Comparison of ENCODE assay signal across 9 cellular contexts in genomic region chr3:172096881-172097420, GRCh38. TPM values are rescaled to one million over a fixed set of nuclear protein-coding genes. Genes with fewer than 3 reads are reported as not detected.
A peak's percentile ranks its signal among the peaks of the same experiment; 100 is the strongest.
DNase-seq lines count a peak whose midpoint lies in the region; ATAC-seq, FAIRE-seq and TF ChIP-seq lines count a peak whose summit lies in the region.
"Had no signal": no experiment of that assay in that cellular context is flagged by ENCODE, and none has a peak within 500 bp of the region (broad histone marks: within the 10 kb centered on the region; RNA-seq: fewer than 3 reads in every experiment).

No MANE protein-coding gene starts in this region.

- FAIRE-seq in K562 (lab: Jason Lieb, UNC), result peak; percentile 73
- peak; percentile 70 for FAIRE-seq in HepG2 (lab: Jason Lieb, UNC)

- H3K9ac ChIP-seq in K562 (ENCODE audit: insufficient read depth in 1 of 2, low read depth in 2 of 2, low read length in 2 of 2) (no peak overlapping the region), HepG2 (ENCODE audit: insufficient read depth, low read depth, low read length) (no peak overlapping the region), neuronal stem cell (ENCODE audit: low read depth, low read length, poor library complexity) (no peak overlapping the region)

- ATAC-seq in K562, result peak; percentile 68
- peak; percentile 56 for ATAC-seq in HepG2

- in situ Hi-C loops in K562 (cut with MboI) (no loop called here), HepG2 (cut with HindIII; ENCODE audit: extremely low pct_ligation_motif_present, low pct_unique_long_range_greater_than_20kb) (no loop called here)

- H2BK12ac ChIP-seq in neuronal stem cell (ENCODE audit: low read length), result no peak overlapping the region

- BruUV-seq in A673 (replicated peaks; lab: Mats Ljungman, UMichigan) (no TSS peak), K562 (replicated peaks; lab: Mats Ljungman, UMichigan) (no TSS peak), HepG2 (replicated peaks; lab: Mats Ljungman, UMichigan) (no TSS peak)

- no peak for TF ChIP-seq RAD21 in K562 (CRISPR knock-in tag; conservative IDR thresholded peaks at IDR 0.05 in 1 of 2, IDR thresholded peaks at IDR 0.05 in 1 of 2)
- 0 out of 2 replicates have a peak, but pooled peaks have one; percentile 19 for TF ChIP-seq RAD21 in HepG2 (CRISPR knock-in tag; IDR thresholded peaks at IDR 0.05)

- H3K9me3 ChIP-seq in A673 (ENCODE audit: low read depth, low read length, poor library complexity, severe bottlenecking), result no peaks in the 10 kb centered on the region
- no peaks in the 10 kb centered on the region for H3K9me3 ChIP-seq in K562 (replicated peaks; ENCODE audit: control insufficient read depth, insufficient read depth, low read depth, low read length)
- no peaks in the 10 kb centered on the region for H3K9me3 ChIP-seq in HepG2 (ENCODE audit: low read length)
- H3K9me3 ChIP-seq in neuronal stem cell (replicated peaks in 1 of 2; ENCODE audit: control insufficient read depth in 2 of 2, insufficient read depth in 1 of 2, low read depth in 1 of 2, low read length in 2 of 2), result peaks cover 0 to 3% of the 10 kb centered on the region in 2 donors

- POLR2A ChIA-PET in A673 (lab: Charles Lee; ENCODE audit: low non-redundant PET) (no interaction called here), K562 (lab: Yijun Ruan, JAX) (interaction anchor here (0.6 to 2.0 kb wide), 6 partner anchors 9 to 275 kb away, joined by 3 to 13 read pairs (median 4); no protein-coding TSS in a partner anchor), HepG2 (lab: Yijun Ruan, JAX) (interaction anchor here (0.8 to 1.6 kb wide), 3 partner anchors 12 to 256 kb away, joined by 3 to 6 read pairs (median 4); no protein-coding TSS in a partner anchor)

- H3K36me3 ChIP-seq in A673 (ENCODE audit: insufficient read depth, low read length, poor library complexity, severe bottlenecking), result no peaks in the 10 kb centered on the region
- H3K36me3 ChIP-seq in K562 (ENCODE audit: control insufficient read depth, insufficient read depth, low read length), result no peaks in the 10 kb centered on the region; the same call in 2 of the 3 replicates
- peaks cover 0 to 7% of the 10 kb centered on the region in 2 experiments; a peak in 1 of 5 replicates for H3K36me3 ChIP-seq in HepG2 (replicated peaks in 1 of 2; ENCODE audit: control insufficient read depth in 1 of 2, insufficient read depth in 2 of 2, low read length in 2 of 2)
- peaks cover 0 to 2% of the 10 kb centered on the region in 2 donors for H3K36me3 ChIP-seq in neuronal stem cell (replicated peaks in 1 of 2; ENCODE audit: control insufficient read depth in 2 of 2, insufficient read depth in 2 of 2, low read length in 2 of 2)

- H3K4me1 ChIP-seq in A673 (ENCODE audit: insufficient read depth, low read length, poor library complexity, severe bottlenecking) (peaks cover 18% of the 10 kb centered on the region), K562 (replicated peaks in 1 of 2; ENCODE audit: control insufficient read depth in 2 of 2, insufficient read depth in 2 of 2, low read length in 2 of 2) (peaks cover 0 to 29% of the 10 kb centered on the region in 2 experiments; a peak in 2 of 5 replicates), HepG2 (ENCODE audit: insufficient read depth, low read length) (peaks cover 100% of the 10 kb centered on the region), neuronal stem cell (ENCODE audit: control insufficient read depth in 2 of 2, insufficient read depth in 1 of 2, low read depth in 1 of 2, low read length in 2 of 2) (peaks cover 9 to 15% of the 10 kb centered on the region in 2 donors)

- CTCF ChIA-PET in A673 (lab: Charles Lee) (no interaction called here), K562 (lab: Yijun Ruan, JAX; ENCODE audit: low intra/inter-chr PET ratio) (no interaction called here), HepG2 (lab: Yijun Ruan, JAX; ENCODE audit: low intra/inter-chr PET ratio, low total read pairs) (no interaction called here)

- H4K20me1 ChIP-seq in K562 (replicated peaks; ENCODE audit: control insufficient read depth, insufficient read depth, low read length) (0 out of 2 replicates have a peak, but pooled peaks cover 4% of the 10 kb centered on the region), HepG2 (ENCODE audit: insufficient read depth, low read length) (peaks cover 90% of the 10 kb centered on the region)

- intact Hi-C loops in A673 (cut with micrococcal nuclease; ENCODE audit: unreplicated experiment) (no loop called here), K562 (cut with micrococcal nuclease) (no loop called here), HepG2 (cut with micrococcal nuclease; ENCODE audit: unreplicated experiment) (loop anchor here (5.0 kb wide), 1 partner anchor 815 kb away; no protein-coding TSS in a partner anchor)

- H4K8ac ChIP-seq in neuronal stem cell (ENCODE audit: low read depth, low read length), result no peak overlapping the region

- peaks cover under 1% of the 10 kb centered on the region for H3K9me1 ChIP-seq in K562 (ENCODE audit: control insufficient read depth, insufficient read depth, low read length)

- H3K14ac ChIP-seq in neuronal stem cell (ENCODE audit: low read length), result no peak overlapping the region

- no peak overlapping the region for H3K23ac ChIP-seq in neuronal stem cell (ENCODE audit: low read depth, low read length, poor library complexity)

- H3K27me3 ChIP-seq in A673 (replicated peaks; ENCODE audit: insufficient read depth, low read depth, low read length, poor library complexity), result no peaks in the 10 kb centered on the region
- no peaks in the 10 kb centered on the region for H3K27me3 ChIP-seq in K562 (ENCODE audit: control insufficient read depth in 2 of 2, insufficient read depth in 2 of 2, low read length in 2 of 2)
- no peaks in the 10 kb centered on the region for H3K27me3 ChIP-seq in HepG2 (ENCODE audit: control insufficient read depth in 1 of 2, insufficient read depth in 2 of 2, low read length in 2 of 2)
- no peaks in the 10 kb centered on the region for H3K27me3 ChIP-seq in neuronal stem cell (ENCODE audit: control insufficient read depth in 3 of 3, insufficient read depth in 3 of 3, low read depth in 1 of 3, low read length in 3 of 3)

- H2AK5ac ChIP-seq in neuronal stem cell (ENCODE audit: low read depth, low read length), result no peak overlapping the region

- no peak overlapping the region for H2BK5ac ChIP-seq in neuronal stem cell (ENCODE audit: low read length)

- no peak overlapping the region for H3K4ac ChIP-seq in neuronal stem cell (ENCODE audit: low read length)

- H2AFZ ChIP-seq in K562 (ENCODE audit: low read depth, low read length), result no peak overlapping the region
- H2AFZ ChIP-seq in HepG2 (ENCODE audit: low read length), result no peak overlapping the region
- no peak overlapping the region for H2AFZ ChIP-seq in neuronal stem cell (ENCODE audit: low read length)

- H2BK120ac ChIP-seq in neuronal stem cell (ENCODE audit: low read depth, low read length), result no peak overlapping the region

- peaks cover 82% of the 10 kb centered on the region for H3K79me2 ChIP-seq in K562 (ENCODE audit: control insufficient read depth, insufficient read depth, low read length)
- peaks cover 97% of the 10 kb centered on the region for H3K79me2 ChIP-seq in HepG2 (ENCODE audit: insufficient read depth, low read length)

- no peak overlapping the region for H3K27ac ChIP-seq in A673 (ENCODE audit: low read depth, low read length, poor library complexity, severe bottlenecking)
- H3K27ac ChIP-seq in K562 (ENCODE audit: extremely low read depth, low read depth, low read length), result peak overlapping the region; percentile 45; the same call in 1 of the 3 replicates
- peak overlapping the region; percentile 84 for H3K27ac ChIP-seq in HepG2 (ENCODE audit: extremely low read length, insufficient read depth, low read length)
- no peak overlapping the region for H3K27ac ChIP-seq in neuronal stem cell (replicated peaks; ENCODE audit: low read length)
- H3K27ac ChIP-seq: C4-2B had no signal

- 0 out of 2 replicates have a peak overlapping the region, but pooled peaks have one; percentile 2 for H3K4me2 ChIP-seq in K562 (ENCODE audit: insufficient read depth, low read length)
- H3K4me2 ChIP-seq in HepG2 (ENCODE audit: low read depth, low read length), result peak overlapping the region; percentile 53
- no peak overlapping the region for H3K4me2 ChIP-seq in neuronal stem cell (ENCODE audit: insufficient read depth, low read length, poor library complexity, severe bottlenecking)

- TF ChIP-seq POLR2A in K562 (conservative IDR thresholded peaks at IDR 0.05) (no peak), HepG2 (IDR thresholded peaks at IDR 0.05; ENCODE audit: insufficient read depth in 1 of 2, low read depth in 2 of 2, low read length in 2 of 2) (no peak)

- WGBS in K562 (ENCODE audit: insufficient coverage, low coverage, missing lambda C conversion rate), result 12% methylated on average over 3 of the region's 3 CpGs
- 24% methylated on average over 3 of the region's 3 CpGs for WGBS in HepG2 (ENCODE audit: low lambda C conversion rate)
- WGBS in neuronal stem cell (ENCODE audit: extremely low coverage in 2 of 2, insufficient read length in 2 of 2, insufficient replicate concordance in 1 of 2), 2 donors, result 100% methylated on average over 1 of the region's 3 CpGs; no CpG with 5 or more reads in 1 of the 2 donors

- H2BK15ac ChIP-seq in neuronal stem cell (ENCODE audit: low read length), result no peak overlapping the region

- H3K18ac ChIP-seq in neuronal stem cell (ENCODE audit: low read length), result no peak overlapping the region

- TF ChIP-seq CTCF in A673 (conservative IDR thresholded peaks at IDR 0.05; ENCODE audit: low read depth, low read length) (no peak), K562 (IDR thresholded peaks at IDR 0.05 in 2 of 3, conservative IDR thresholded peaks at IDR 0.05 in 1 of 3; ENCODE audit: insufficient read depth in 2 of 3, low read depth in 1 of 3, low read length in 3 of 3) (no peak), HepG2 (CRISPR knock-in tag; IDR thresholded peaks at IDR 0.05) (no peak)

- H3K4me3 ChIP-seq in A673 (ENCODE audit: low read depth, low read length, poor library complexity, severe bottlenecking) (no peak overlapping the region), K562 (no peak overlapping the region), HepG2 (replicated peaks in 1 of 3; ENCODE audit: insufficient read depth in 1 of 3, low read depth in 2 of 3, low read length in 3 of 3) (no peak overlapping the region; a peak in 1 of 6 replicates), neuronal stem cell (ENCODE audit: low read length in 2 of 2) (no peak overlapping the region)

- DNase-seq in A673 (ENCODE audit: low spot score), result peak; percentile 60
- DNase-seq in LHCN-M2 (ENCODE audit: low read depth), result peak; percentile 76
- DNase-seq in K562 (ENCODE audit: extremely low read depth in 1 of 4, low spot score in 3 of 4), result peak; percentile 35 to 77 (median 49)
- DNase-seq in HepG2 (ENCODE audit: low spot score), result peak; percentile 91
- no peak for DNase-seq in neuronal stem cell (ENCODE audit: low spot score)
- DNase-seq in kidney glomerular epithelial cell (lab: John Stamatoyannopoulos, UW), result no peak
- no peak for DNase-seq in COLO668 (lab: John Stamatoyannopoulos, UW; ENCODE audit: unreplicated experiment)
- no peak for DNase-seq in T-helper 9 cell

- no peak overlapping the region for H4K91ac ChIP-seq in neuronal stem cell (ENCODE audit: low read depth, low read length, poor library complexity)

- TF ChIP-seq EP300 in K562 (IDR thresholded peaks at IDR 0.05; ENCODE audit: low read length) (no peak), HepG2 (IDR thresholded peaks at IDR 0.05; ENCODE audit: low read depth in 2 of 2, low read length in 2 of 2) (peak in 1 of 2 experiments; percentile 95; a peak in 2 of 4 replicates), HepG2 (CRISPR knock-in tag; IDR thresholded peaks at IDR 0.05; ENCODE audit: borderline replicate concordance) (peak; percentile 74; the same call in 1 of the 2 replicates)

- peaks cover 2% of the 10 kb centered on the region for H3K79me1 ChIP-seq in neuronal stem cell (ENCODE audit: low read depth, low read length)

RNA-seq across cellular contexts. Expression of gene FNDC3B, which starts 57.6 kb away (rescaled TPM):
- total RNA-seq in A673 (2021) (43.2 and 50.8 TPM in 2 replicates), LHCN-M2 (2014; rRNA removed) (38.6 and 40.4 TPM in 2 replicates), K562 (2014; rRNA removed) (19.1 and 20.2 TPM in 2 replicates), K562 (2014; rRNA removed; fragmentation: Illumina TruSeq; extraction: Trizol) (23.8 and 29.5 TPM in 2 replicates), K562 (2015; rRNA removed; fragmentation: Illumina TruSeq; extraction: Trizol) (25.6 and 26.1 TPM in 2 replicates), K562 (2021) (29.5 and 35.8 TPM in 2 replicates), HepG2 (2016; rRNA removed; fragmentation: Illumina TruSeq; extraction: Trizol) (103 and 110 TPM in 2 replicates)
- polyA plus RNA-seq in LHCN-M2 (2012), result 29.0 TPM
- total RNA-seq in K562 (2011; cell fraction: chromatin; rRNA removed; ENCODE audit: low replicate concordance), result 142 and 253 TPM in 2 replicates
- 37.0 and 58.0 TPM in 2 replicates for total RNA-seq in K562 (2011; cell fraction: nucleolus; rRNA removed)
- total RNA-seq in K562 (2011; cell fraction: nucleoplasm; rRNA removed), result 132 and 200 TPM in 2 replicates
- polyA plus RNA-seq in K562 (2011; rRNA removed) (10.9 and 12.1 TPM in 2 replicates), K562 (2014; fragmentation: Illumina TruSeq; extraction: Trizol) (14.0 and 16.2 TPM in 2 replicates), K562 (2014; fragmentation: Nextera tagmentation; extraction: Ambion mirVana) (10 to 100 TPM in 1 of 2 experiments, 1 to 10 TPM in 1; 7.0 to 10.5 TPM), K562 (2014; rRNA removed) (9.2 and 9.8 TPM in 2 replicates), HepG2 (2011; rRNA removed) (74.8 and 82.8 TPM in 2 replicates)
- polyA plus RNA-seq in K562 (2011; cell fraction: cytosol; rRNA removed), result 7.1 and 12.2 TPM in 2 replicates
- polyA plus RNA-seq in K562 (2011; cell fraction: nucleus; rRNA removed), result 46.5 and 50.1 TPM in 2 replicates
- polyA plus RNA-seq in K562 (2012), result 14.7 and 30.8 TPM in 2 replicates
- 46.1 and 71.6 TPM in 2 replicates for polyA minus RNA-seq in K562 (2011; rRNA and poly(A)+ RNA removed)
- 11.2 and 13.2 TPM in 2 replicates for polyA minus RNA-seq in K562 (2011; cell fraction: cytosol; rRNA and poly(A)+ RNA removed)
- 59.6 and 111 TPM in 2 replicates for polyA minus RNA-seq in K562 (2011; cell fraction: nucleus; rRNA and poly(A)+ RNA removed)
- 133 and 147 TPM in 2 replicates for total RNA-seq in HepG2 (2016; cell fraction: cytosol; rRNA removed; fragmentation: Illumina TruSeq; extraction: Trizol; ENCODE audit: low read depth)
- total RNA-seq in HepG2 (2016; cell fraction: insoluble cytoplasmic fraction; rRNA removed; fragmentation: Illumina TruSeq; extraction: Trizol), result 93.9 TPM in 2 replicates
- total RNA-seq in HepG2 (2016; cell fraction: membrane; rRNA removed; fragmentation: Illumina TruSeq; extraction: Trizol), result 73.4 and 76.7 TPM in 2 replicates
- total RNA-seq in HepG2 (2016; cell fraction: nucleus; rRNA removed; fragmentation: Illumina TruSeq; extraction: Trizol), result 222 and 239 TPM in 2 replicates
- 26.6 and 44.0 TPM in 2 replicates for polyA plus RNA-seq in HepG2 (2011; cell fraction: cytosol; rRNA removed)
- 159 and 177 TPM in 2 replicates for polyA plus RNA-seq in HepG2 (2011; cell fraction: nucleus; rRNA removed)
- 100 and 116 TPM in 2 replicates for polyA plus RNA-seq in HepG2 (2012)
- polyA plus RNA-seq in HepG2 (2016; cell fraction: cytosol; fragmentation: Illumina TruSeq; extraction: Trizol; ENCODE audit: low read depth), result 18.9 and 23.3 TPM in 2 replicates
- polyA plus RNA-seq in HepG2 (2016; cell fraction: insoluble cytoplasmic fraction; fragmentation: Illumina TruSeq; extraction: Trizol; ENCODE audit: low read depth), result 71.0 and 74.2 TPM in 2 replicates
- 23.8 and 25.2 TPM in 2 replicates for polyA plus RNA-seq in HepG2 (2016; cell fraction: membrane; fragmentation: Illumina TruSeq; extraction: Trizol; ENCODE audit: low read depth)
- 67.2 and 72.5 TPM in 2 replicates for polyA plus RNA-seq in HepG2 (2016; cell fraction: nucleus; fragmentation: Illumina TruSeq; extraction: Trizol; ENCODE audit: insufficient read depth, low read depth)
- 83.1 and 705 TPM in 2 replicates for polyA minus RNA-seq in HepG2 (2011; rRNA and poly(A)+ RNA removed; ENCODE audit: low replicate concordance)
- polyA minus RNA-seq in HepG2 (2011; cell fraction: cytosol; rRNA and poly(A)+ RNA removed), result 129 and 146 TPM in 2 replicates
- polyA minus RNA-seq in HepG2 (2011; cell fraction: nucleus; rRNA and poly(A)+ RNA removed), result 1,231 and 1,245 TPM in 2 replicates
- polyA plus RNA-seq in neuronal stem cell (2013, experiment 1 of 2), result 18.4 TPM
- 20.5 TPM for polyA plus RNA-seq in neuronal stem cell (2013, experiment 2 of 2)

Comparison
In these comparisons a context has a peak if more than half of its experiments do, and no peak if none do; other contexts are left out.
1. DNase-seq: peak in A673 (single experiment), LHCN-M2 (single experiment), K562 (4 of 4) and HepG2 (single experiment); none in neuronal stem cell (single experiment), kidney glomerular epithelial cell (single experiment), COLO668 (single experiment) and T-helper 9 cell (single experiment).
2. H3K27ac ChIP-seq: peak in K562 (single experiment) and HepG2 (single experiment); none in A673 (single experiment) and neuronal stem cell (single experiment).